ENCODE assay signal across 21 cellular contexts in the genomic region with DNA sequence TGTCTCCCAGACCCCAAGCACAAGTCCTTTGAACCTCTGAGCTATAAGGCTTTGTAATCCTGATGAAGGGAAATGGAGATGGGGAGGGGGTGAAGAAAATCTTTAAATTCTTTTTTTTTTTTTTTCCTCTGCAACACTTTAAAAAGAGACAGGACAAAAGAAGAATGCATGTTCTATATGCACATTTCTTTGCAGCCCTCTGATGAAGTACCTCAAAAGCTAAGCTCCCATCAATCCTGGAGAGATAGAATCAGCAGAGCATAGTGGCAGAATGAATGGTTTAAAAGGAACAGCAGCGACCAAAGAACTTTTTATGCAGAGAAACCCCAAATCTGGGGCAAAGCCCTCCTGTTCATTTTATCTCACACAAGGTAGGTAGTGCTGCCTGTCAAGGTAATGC.
"Had no signal": no experiment of that assay in that cellular context is flagged by ENCODE, and none has a peak within 500 bp of the region (broad histone marks: within the 10 kb centered on the region; RNA-seq: fewer than 3 reads in every experiment).

No MANE protein-coding gene starts in this region.

- H3K27ac ChIP-seq: colonic mucosa, gastroesophageal sphincter, heart left ventricle, thyroid gland had no signal

- H3K4me1 Mint-ChIP-seq: activated CD4-positive, alpha-beta T cell treated with anti-CD3 and anti-CD28 coated beads, Interleukin-2, amount 10 ng/mL, durations not matched to agents 7 days and 5 days; activated naive CD8-positive, alpha-beta T cell treated with anti-CD3 and anti-CD28 coated beads, Interleukin-2, amount 10 ng/mL, durations not matched to agents 7 days and 5 days; brain had no signal

- H3K4me3 ChIP-seq: colonic mucosa, gastroesophageal sphincter, heart left ventricle, spleen, thyroid gland had no signal

- H3K9me3 Mint-ChIP-seq: activated CD4-positive, alpha-beta T cell treated with anti-CD3 and anti-CD28 coated beads, Interleukin-2, amount 10 ng/mL, durations not matched to agents 7 days and 5 days; activated T-cell treated with anti-CD3 and anti-CD28 coated beads, Interleukin-2, amount 50 U/mL, for 24 hours; activated T-helper 2 cell treated with anti-CD3 and anti-CD28 coated beads, Interferon-gamma antibody, Interleukin-2, Interleukin-4, amounts not matched to agents 10 μg/mL and 5 μg/mL and 100 μg/mL, durations not matched to agents 14 hours and 24 hours and 36 hours; immature natural killer cell; naive thymus-derived CD8-positive, alpha-beta T cell had no signal

- H3K36me3 ChIP-seq: colonic mucosa, gastroesophageal sphincter, heart left ventricle, spleen, thyroid gland had no signal

- H3K36me3 Mint-ChIP-seq: activated naive CD8-positive, alpha-beta T cell treated with anti-CD3 and anti-CD28 coated beads, Interleukin-2, amount 10 ng/mL, durations not matched to agents 7 days and 5 days; immature natural killer cell; naive thymus-derived CD8-positive, alpha-beta T cell; stimulated activated memory B cell treated with anti-CD40 and anti-IgM and Interleukin-4, amounts not matched to agents 10 μg/mL and 1 μg/mL and 100 μg/mL, for 72 hours had no signal

- H3K27me3 ChIP-seq: colonic mucosa, gastroesophageal sphincter, heart left ventricle, spleen, thyroid gland had no signal

- H3K27ac Mint-ChIP-seq: activated CD4-positive, alpha-beta T cell treated with anti-CD3 and anti-CD28 coated beads, Interleukin-2, amount 10 ng/mL, durations not matched to agents 7 days and 5 days; activated CD8-positive, alpha-beta T cell treated with anti-CD3 and anti-CD28 coated beads, Interleukin-2, amount 10 ng/mL, durations not matched to agents 7 days and 5 days; activated naive CD8-positive, alpha-beta T cell treated with anti-CD3 and anti-CD28 coated beads, Interleukin-2, amount 10 ng/mL, durations not matched to agents 7 days and 5 days; activated T-cell treated with anti-CD3 and anti-CD28 coated beads, Interleukin-2, amount 50 U/mL, for 24 hours; activated T-helper 2 cell treated with anti-CD3 and anti-CD28 coated beads, Interferon-gamma antibody, Interleukin-2, Interleukin-4, amounts not matched to agents 10 μg/mL and 5 μg/mL and 100 μg/mL, durations not matched to agents 14 hours and 24 hours and 36 hours; immature natural killer cell; naive thymus-derived CD8-positive, alpha-beta T cell had no signal

- H3K4me3 Mint-ChIP-seq: activated CD4-positive, alpha-beta T cell treated with anti-CD3 and anti-CD28 coated beads, Interleukin-2, amount 10 ng/mL, durations not matched to agents 7 days and 5 days; activated CD8-positive, alpha-beta T cell treated with anti-CD3 and anti-CD28 coated beads, Interleukin-2, amount 10 ng/mL, durations not matched to agents 7 days and 5 days; activated naive CD8-positive, alpha-beta T cell treated with anti-CD3 and anti-CD28 coated beads, Interleukin-2, amount 10 ng/mL, durations not matched to agents 7 days and 5 days; activated T-cell treated with anti-CD3 and anti-CD28 coated beads, Interleukin-2, amount 50 U/mL, for 24 hours; immature natural killer cell; naive thymus-derived CD8-positive, alpha-beta T cell; stimulated activated memory B cell treated with anti-CD40 and anti-IgM and Interleukin-4, amounts not matched to agents 10 μg/mL and 1 μg/mL and 100 μg/mL, for 72 hours had no signal

- DNase-seq: activated CD4-positive, alpha-beta T cell treated with anti-CD3 and anti-CD28 coated beads, Interleukin-2, amount 10 ng/mL, durations not matched to agents 7 days and 5 days; activated CD8-positive, alpha-beta T cell treated with anti-CD3 and anti-CD28 coated beads, Interleukin-2, amount 10 ng/mL, durations not matched to agents 7 days and 5 days; activated naive CD4-positive, alpha-beta T cell treated with Interleukin-2 at 50 U/mL for 16 hours; activated naive CD8-positive, alpha-beta T cell treated with anti-CD3 and anti-CD28 coated beads, Interleukin-2, amount 10 ng/mL, durations not matched to agents 7 days and 5 days; activated T-cell treated with anti-CD3 and anti-CD28 coated beads, Interleukin-2, amount 50 U/mL, for 24 hours; caudate nucleus; colonic mucosa; heart left ventricle; immature natural killer cell; kidney glomerular epithelial cell; naive thymus-derived CD8-positive, alpha-beta T cell; occipital lobe; posterior cingulate gyrus; spleen; stimulated activated CD4-positive, alpha-beta T cell treated with anti-CD3 and anti-CD28 coated beads, Interleukin-4, amount 100 ng/mL, for 4 hours; thyroid gland had no signal

- H3K27me3 Mint-ChIP-seq: activated CD4-positive, alpha-beta T cell treated with anti-CD3 and anti-CD28 coated beads, Interleukin-2, amount 10 ng/mL, durations not matched to agents 7 days and 5 days; activated T-cell treated with anti-CD3 and anti-CD28 coated beads, Interleukin-2, amount 50 U/mL, for 24 hours; brain; stimulated activated memory B cell treated with anti-CD40 and anti-IgM and Interleukin-4, amounts not matched to agents 10 μg/mL and 1 μg/mL and 100 μg/mL, for 72 hours had no signal

- H3K4me1 ChIP-seq: thyroid gland had no signal

- H3K9me3 ChIP-seq: colonic mucosa, gastroesophageal sphincter, heart left ventricle, spleen, thyroid gland had no signal

- ATAC-seq: activated CD4-positive, CD25-positive, alpha-beta regulatory T cell treated with anti-CD3 and anti-CD28 coated beads, Interleukin-2, amount 50 U/mL, for 24 hours; activated CD8-positive, alpha-beta T cell treated with anti-CD3 and anti-CD28 coated beads, Interleukin-2, amount 10 ng/mL, durations not matched to agents 7 days and 5 days; gastroesophageal sphincter; heart left ventricle; naive thymus-derived CD8-positive, alpha-beta T cell; stimulated activated memory B cell treated with anti-CD40 and anti-IgM and Interleukin-4, amounts not matched to agents 10 μg/mL and 1 μg/mL and 100 μg/mL, for 72 hours had no signal
